In genomic region chr2:98501223-98501622, GRCh38 we compare ENCODE assay signal across 20 cellular contexts.
"Had no signal": no experiment of that assay in that cellular context is flagged by ENCODE, and none has a peak within 500 bp of the region (broad histone marks: within the 10 kb centered on the region; RNA-seq: fewer than 3 reads in every experiment).

No MANE protein-coding gene starts in this region.

- H3K9me3 ChIP-seq: adrenal gland, tibial artery had no signal

- H3K9me3 Mint-ChIP-seq: activated naive CD4-positive, alpha-beta T cell treated with anti-CD3 and anti-CD28 coated beads, Interleukin-2, amount 50 U/mL, for 24 hours had no signal

- H3K27me3 ChIP-seq: adrenal gland, tibial artery had no signal

- DNase-seq: activated CD4-positive, alpha-beta T cell treated with anti-CD3 and anti-CD28 coated beads, Interleukin-2, amount 10 ng/mL, durations not matched to agents 24 days and 14 days; activated CD8-positive, alpha-beta T cell treated with anti-CD3 and anti-CD28 coated beads, Interleukin-2, amount 10 ng/mL, durations not matched to agents 7 days and 5 days; activated gamma-delta T cell; effector memory CD4-positive, alpha-beta T cell; hippocampal formation; retina; stimulated activated CD4-positive, alpha-beta T cell treated with anti-CD3 and anti-CD28 coated beads, Interleukin-4, amount 100 ng/mL, for 4 hours; substantia nigra; SW 1271 had no signal

- H3K4me3 ChIP-seq: adrenal gland, tibial artery had no signal

- H3K27ac ChIP-seq: adrenal gland, tibial artery, VCaP had no signal

- H3K4me3 Mint-ChIP-seq: activated CD4-positive, alpha-beta T cell treated with anti-CD3 and anti-CD28 coated beads, Interleukin-2, amount 10 ng/mL, durations not matched to agents 24 days and 14 days; activated CD8-positive, alpha-beta T cell treated with anti-CD3 and anti-CD28 coated beads, Interleukin-2, amount 10 ng/mL, durations not matched to agents 7 days and 5 days; activated T-helper 1 cell treated with anti-CD3 and anti-CD28 coated beads, Interleukin-12 subunit alpha, Interleukin-12 subunit beta, Interleukin-2, Interleukin-4 antibody, amounts not matched to agents 30 ng/mL and 10 ng/mL and 1 ng/mL, durations not matched to agents 14 hours and 24 hours and 36 hours; central memory CD8-positive, alpha-beta T cell; memory B cell; stimulated activated naive CD8-positive, alpha-beta T cell treated with anti-CD3 and anti-CD28 coated beads, Interleukin-15, Interleukin-2, amounts not matched to agents 100 ng/mL and 50 ng/mL, for 24 hours had no signal

- ATAC-seq: activated CD4-positive, CD25-positive, alpha-beta regulatory T cell treated with anti-CD3 and anti-CD28 coated beads, Interleukin-2, amount 50 U/mL, for 24 hours; activated CD8-positive, alpha-beta T cell treated with anti-CD3 and anti-CD28 coated beads, Interleukin-2, amount 10 ng/mL, durations not matched to agents 7 days and 5 days; esophagus mucosa had no signal

- H3K27me3 Mint-ChIP-seq: activated CD4-positive, alpha-beta T cell treated with anti-CD3 and anti-CD28 coated beads, Interleukin-2, amount 10 ng/mL, durations not matched to agents 24 days and 14 days; activated naive CD4-positive, alpha-beta T cell treated with anti-CD3 and anti-CD28 coated beads, Interleukin-2, amount 50 U/mL, for 24 hours; central memory CD8-positive, alpha-beta T cell; memory B cell; progenitor cell of endocrine pancreas; stimulated activated naive CD8-positive, alpha-beta T cell treated with anti-CD3 and anti-CD28 coated beads, Interleukin-15, Interleukin-2, amounts not matched to agents 100 ng/mL and 50 ng/mL, for 24 hours had no signal

- H3K36me3 ChIP-seq: adrenal gland, tibial artery had no signal

- H3K27ac Mint-ChIP-seq: activated CD4-positive, alpha-beta T cell treated with anti-CD3 and anti-CD28 coated beads, Interleukin-2, amount 10 ng/mL, durations not matched to agents 24 days and 14 days; activated CD8-positive, alpha-beta T cell treated with anti-CD3 and anti-CD28 coated beads, Interleukin-2, amount 10 ng/mL, durations not matched to agents 7 days and 5 days; activated T-helper 1 cell treated with anti-CD3 and anti-CD28 coated beads, Interleukin-12 subunit alpha, Interleukin-12 subunit beta, Interleukin-2, Interleukin-4 antibody, amounts not matched to agents 30 ng/mL and 10 ng/mL and 1 ng/mL, durations not matched to agents 14 hours and 24 hours and 36 hours; memory B cell; progenitor cell of endocrine pancreas; stimulated activated naive CD8-positive, alpha-beta T cell treated with anti-CD3 and anti-CD28 coated beads, Interleukin-15, Interleukin-2, amounts not matched to agents 100 ng/mL and 50 ng/mL, for 24 hours had no signal
